ENCODE assay signal across 21 cellular contexts in the genomic region with DNA sequence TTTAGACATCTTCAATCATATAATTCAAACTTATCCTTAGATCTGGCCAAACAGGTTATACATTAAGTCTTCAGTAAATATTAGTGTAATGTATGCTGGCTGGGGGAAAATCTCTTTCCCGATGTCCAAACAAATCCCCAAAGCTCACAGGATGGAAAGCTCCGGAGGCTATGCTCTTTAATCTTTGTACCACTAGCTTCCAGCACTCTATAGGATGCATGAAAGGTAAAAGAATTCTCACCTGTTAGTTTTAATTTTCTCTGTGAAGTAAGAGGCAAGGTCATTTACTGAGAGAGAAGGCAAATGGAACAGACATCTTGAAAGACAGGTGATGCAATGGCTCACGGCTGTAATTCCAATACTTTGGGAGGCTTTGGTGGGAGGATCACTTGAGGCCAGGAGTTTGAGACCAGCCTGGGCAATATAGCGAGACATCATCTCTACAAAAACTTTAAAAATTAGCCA.
DNase-seq lines count a peak whose midpoint lies in the region; TF ChIP-seq lines count a peak whose summit lies in the region.
"Had no signal": no experiment of that assay in that cellular context is flagged by ENCODE, and none has a peak within 500 bp of the region (broad histone marks: within the 10 kb centered on the region; RNA-seq: fewer than 3 reads in every experiment).

No MANE protein-coding gene starts in this region.

- H3K27ac Mint-ChIP-seq in Calu3 (ENCODE audit: unreplicated experiment) (peak overlapping the region; percentile 79), osteocyte (ENCODE audit: unreplicated experiment) (peak overlapping the region; percentile 94)
- H3K27ac Mint-ChIP-seq: CD4-positive, alpha-beta T cell; GM23338 had no signal

- H3K4me1 Mint-ChIP-seq in Calu3 (ENCODE audit: low read depth, unreplicated experiment) (peaks cover 22% of the 10 kb centered on the region), osteocyte (ENCODE audit: unreplicated experiment) (peaks cover 16% of the 10 kb centered on the region)

- CTCF ChIA-PET in Calu3 (lab: Charles Lee), result interaction anchor here (0.6 to 0.8 kb wide), 2 partner anchors 52 to 1024 kb away, joined by 3 read pairs; no protein-coding TSS in a partner anchor

- DNase-seq in Calu3, result no peak
- DNase-seq in osteocyte (ENCODE audit: extremely low spot score, unreplicated experiment), result no peak
- DNase-seq in T-helper 1 cell, result no peak
- DNase-seq in amniotic stem cell (lab: John Stamatoyannopoulos, UW), result no peak
- DNase-seq in NCI-H1930 (lab: John Stamatoyannopoulos, UW), result no peak
- DNase-seq: CD4-positive, alpha-beta T cell; DMS153; GDM1; KBM-7; NCI-H1092; NCI-H1436 treated with DMSO at 0.1 percent for 48 hours; NCI-H2029; NCI-H2227 treated with DMSO at 0.1 percent for 48 hours; NCI-H524; NCI-H774; NK-92 treated with Interleukin-12 subunit alpha and Interleukin-12 subunit beta, amount 100 ng/mL, for 24 hours had no signal

- no TSS peak for BruUV-seq in Calu3 (replicated peaks; lab: Mats Ljungman, UMichigan)

- H3K9me3 Mint-ChIP-seq in Calu3 (ENCODE audit: low read depth, unreplicated experiment), result no peaks in the 10 kb centered on the region
- peaks cover 6% of the 10 kb centered on the region for H3K9me3 Mint-ChIP-seq in osteocyte (ENCODE audit: unreplicated experiment)

- H3K27me3 Mint-ChIP-seq in Calu3 (ENCODE audit: unreplicated experiment) (no peaks in the 10 kb centered on the region), osteocyte (ENCODE audit: unreplicated experiment) (no peaks in the 10 kb centered on the region)
- H3K27me3 Mint-ChIP-seq: CD4-positive, alpha-beta T cell had no signal

- H3K27ac ChIP-seq in 22Rv1 (peak overlapping the region; percentile 64), VCaP (peak overlapping the region; percentile 75)
- H3K27ac ChIP-seq: A549, SK-N-MC had no signal

- intact Hi-C loops in Calu3 (cut with micrococcal nuclease; ENCODE audit: unreplicated experiment), result loop anchor here (10.0 kb wide), 1 partner anchor 101 kb away; a partner anchor contains a TSS

- peaks cover 8% of the 10 kb centered on the region for H3K36me3 Mint-ChIP-seq in Calu3 (ENCODE audit: insufficient read depth, unreplicated experiment)
- no peaks in the 10 kb centered on the region for H3K36me3 Mint-ChIP-seq in osteocyte (ENCODE audit: unreplicated experiment)

- no peak overlapping the region for H3K4me3 Mint-ChIP-seq in Calu3 (ENCODE audit: low read depth, unreplicated experiment)
- H3K4me3 Mint-ChIP-seq in osteocyte (ENCODE audit: unreplicated experiment), result no peak overlapping the region
- H3K4me3 Mint-ChIP-seq: CD4-positive, alpha-beta T cell; GM23338 had no signal

- TF ChIP-seq CTCF in 22Rv1 (IDR thresholded peaks at IDR 0.05) (no peak), Calu3 (IDR thresholded peaks at IDR 0.05; ENCODE audit: unreplicated experiment) (no peak), VCaP (conservative IDR thresholded peaks at IDR 0.05) (no peak), osteocyte (IDR thresholded peaks at IDR 0.05) (no peak)
